Comparison of ENCODE assay signal across 28 cellular contexts in the genomic region with DNA sequence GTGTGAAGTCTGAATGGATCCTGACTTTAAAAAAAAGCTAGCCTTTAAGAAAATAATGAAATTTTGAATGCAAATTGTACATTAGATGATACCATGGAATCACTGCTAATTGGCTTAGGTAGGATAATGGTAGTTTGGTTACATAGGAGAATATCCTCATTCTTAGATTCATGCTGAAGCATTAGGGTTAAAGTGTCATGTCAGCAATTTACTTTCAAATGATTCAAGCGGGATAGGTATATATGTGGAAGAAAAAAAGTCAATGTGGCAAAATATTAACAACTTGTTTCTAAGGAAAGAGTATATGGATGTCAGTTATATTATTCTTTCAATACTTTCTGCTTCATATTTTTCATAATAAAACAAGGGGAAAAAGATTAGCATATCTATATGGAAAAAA.
"Had no signal": no experiment of that assay in that cellular context is flagged by ENCODE, and none has a peak within 500 bp of the region (broad histone marks: within the 10 kb centered on the region; RNA-seq: fewer than 3 reads in every experiment).

No MANE protein-coding gene starts in this region.

- H3K9me3 ChIP-seq: heart left ventricle had no signal

- H3K27ac ChIP-seq: brain microvascular endothelial cell, coronary artery, heart left ventricle had no signal

- H3K4me1 ChIP-seq: heart left ventricle had no signal

- ATAC-seq: activated CD4-positive, alpha-beta T cell treated with anti-CD3 and anti-CD28 coated beads for 36 hours; activated CD8-positive, alpha-beta memory T cell treated with anti-CD3 and anti-CD28 coated beads, Interleukin-2, amount 10 ng/mL, durations not matched to agents 7 days and 5 days; activated CD8-positive, alpha-beta T cell treated with anti-CD3 and anti-CD28 coated beads, Interleukin-2, amount 10 ng/mL, durations not matched to agents 7 days and 5 days; activated naive CD4-positive, alpha-beta T cell treated with anti-CD3 and anti-CD28 coated beads, Interleukin-2, amount 50 U/mL, for 72 hours; esophagus mucosa; heart left ventricle had no signal

- H3K27me3 ChIP-seq: brain microvascular endothelial cell, dorsolateral prefrontal cortex, heart left ventricle had no signal

- H3K4me3 ChIP-seq: coronary artery, dorsolateral prefrontal cortex, heart left ventricle had no signal

- DNase-seq: activated CD4-positive, alpha-beta memory T cell treated with anti-CD3 and anti-CD28 coated beads for 36 hours; activated CD4-positive, alpha-beta T cell treated with anti-CD3 and anti-CD28 coated beads for 36 hours; activated CD4-positive, alpha-beta T cell treated with anti-CD3 and anti-CD28 coated beads, Interleukin-2, amount 10 ng/mL, durations not matched to agents 24 days and 14 days; activated CD4-positive, CD25-positive, alpha-beta regulatory T cell; activated CD4-positive, CD25-positive, alpha-beta regulatory T cell treated with anti-CD3 and anti-CD28 coated beads, Interleukin-2, amount 50 U/mL, for 72 hours; activated CD8-positive, alpha-beta memory T cell treated with anti-CD3 and anti-CD28 coated beads, Interleukin-2, amount 10 ng/mL, durations not matched to agents 7 days and 5 days; activated CD8-positive, alpha-beta memory T cell treated with anti-CD3 and anti-CD28 coated beads, Interleukin-2, amount 50 U/mL, for 4 hours; activated CD8-positive, alpha-beta T cell treated with anti-CD3 and anti-CD28 coated beads, Interleukin-2, amount 10 ng/mL, durations not matched to agents 7 days and 5 days; activated gamma-delta T cell; activated naive CD4-positive, alpha-beta T cell; activated naive CD4-positive, alpha-beta T cell treated with anti-CD3 and anti-CD28 coated beads, Interleukin-2, amount 10 ng/mL, durations not matched to agents 7 days and 5 days; activated naive CD8-positive, alpha-beta T cell treated with anti-CD3 and anti-CD28 coated beads, Interleukin-2, amount 10 ng/mL, durations not matched to agents 7 days and 5 days; activated T-cell treated with anti-CD3 and anti-CD28 coated beads, Interleukin-2, amount 50 U/mL, for 1 hour; activated T-cell treated with anti-CD3 and anti-CD28 coated beads, Interleukin-2, amount 50 U/mL, for 48 hours; brain microvascular endothelial cell; dorsolateral prefrontal cortex; effector memory CD4-positive, alpha-beta T cell; endodermal cell; foreskin fibroblast; glutamatergic neuron; heart left ventricle; T-helper 2 cell had no signal

- FAIRE-seq: astrocyte, bronchial epithelial cell, frontal cortex had no signal

- H3K36me3 ChIP-seq: brain microvascular endothelial cell had no signal
